In genomic region chr2:227534714-227535113, GRCh38 we compare ENCODE assay signal across 12 cellular contexts.
DNase-seq lines count a peak whose midpoint lies in the region; ATAC-seq and FAIRE-seq lines count a peak whose summit lies in the region.
"Had no signal": no experiment of that assay in that cellular context is flagged by ENCODE, and none has a peak within 500 bp of the region (broad histone marks: within the 10 kb centered on the region; RNA-seq: fewer than 3 reads in every experiment).

No MANE protein-coding gene starts in this region.

- no peaks in the 10 kb centered on the region for H3K27me3 Mint-ChIP-seq in T-cell

- no peak overlapping the region for H3K27ac Mint-ChIP-seq in T-cell

- CTCF ChIA-PET in T-cell (lab: Charles Lee), result no interaction called here

- H3K4me1 Mint-ChIP-seq in T-cell, result no peaks in the 10 kb centered on the region

- ATAC-seq in GM19467 (IDR thresholded peaks at IDR 0.05; ENCODE audit: unreplicated experiment) (peak; percentile 79), HG02885 (IDR thresholded peaks at IDR 0.05; ENCODE audit: poor library complexity, unreplicated experiment) (peak; percentile 95), HG03558 (IDR thresholded peaks at IDR 0.05; ENCODE audit: extremely low read depth, unreplicated experiment) (peak; percentile 77), T-cell (replicated peaks in 1 of 4) (no peak)

- no peak overlapping the region for H3K4me3 Mint-ChIP-seq in T-cell

- H3K36me3 Mint-ChIP-seq in T-cell, result peaks cover 46% of the 10 kb centered on the region

- no peaks in the 10 kb centered on the region for H3K9me3 Mint-ChIP-seq in T-cell

- DNase-seq in GM18507 (ENCODE audit: extremely low spot score, insufficient read length, low read depth), result no peak
- DNase-seq in amygdala (lab: John Stamatoyannopoulos, UW), result no peak
- no peak for DNase-seq in NCI-H345 treated with DMSO at 0.1 percent for 48 hours (lab: John Stamatoyannopoulos, UW; ENCODE audit: unreplicated experiment)
- DNase-seq in T-cell, result no peak
- DNase-seq in T-helper 2 cell, result no peak
- DNase-seq: activated T-cell treated with anti-CD3 and anti-CD28 coated beads, Interleukin-2, amount 50 U/mL, for 1 hour; C1 segment of cervical spinal cord; NCI-H446 had no signal

- POLR2A ChIA-PET in T-cell (lab: Charles Lee), result no interaction called here

- FAIRE-seq in GM18507 (lab: Jason Lieb, UNC), result peak; percentile 74
- FAIRE-seq: bronchial epithelial cell had no signal

Comparison
In these comparisons a context has a peak if more than half of its experiments do, and no peak if none do; other contexts are left out.
1. ATAC-seq: peak in GM19467 (single experiment), HG02885 (single experiment) and HG03558 (single experiment); none in T-cell (0 of 4).